Comparison of ENCODE assay signal across 30 cellular contexts in genomic region chr16:51596247-51596646, GRCh38.
"Had no signal": no experiment of that assay in that cellular context is flagged by ENCODE, and none has a peak within 500 bp of the region (broad histone marks: within the 10 kb centered on the region; RNA-seq: fewer than 3 reads in every experiment).

No MANE protein-coding gene starts in this region.

- H3K9me3 ChIP-seq: adrenal gland, body of pancreas, colonic mucosa, esophagus squamous epithelium, gastroesophageal sphincter had no signal

- H3K27ac ChIP-seq: adrenal gland, body of pancreas, cardiac muscle cell, colonic mucosa, epithelial cell of prostate, esophagus squamous epithelium, gastroesophageal sphincter, heart right ventricle had no signal

- H3K4me3 ChIP-seq: adrenal gland, body of pancreas, cardiac muscle cell, colonic mucosa, esophagus squamous epithelium, gastroesophageal sphincter, heart right ventricle had no signal

- H3K27me3 ChIP-seq: body of pancreas, cardiac muscle cell, colonic mucosa, gastroesophageal sphincter had no signal

- H3K36me3 ChIP-seq: adrenal gland, cardiac muscle cell, colonic mucosa, esophagus squamous epithelium, gastroesophageal sphincter, heart right ventricle had no signal

- ATAC-seq: activated CD8-positive, alpha-beta T cell treated with anti-CD3 and anti-CD28 coated beads for 36 hours; activated naive CD8-positive, alpha-beta T cell treated with anti-CD3 and anti-CD28 coated beads, Interleukin-2, amount 50 U/mL, for 24 hours; activated T-cell treated with anti-CD3 and anti-CD28 coated beads, Interleukin-2, amount 50 U/mL, for 4 hours; activated T-helper 17 cell treated with anti-CD3 and anti-CD28 coated beads, Interleukin-2, amount 50 U/mL, for 72 hours; body of pancreas; gastroesophageal sphincter; heart right ventricle had no signal

- FAIRE-seq: endometrium, endothelial cell of umbilical vein had no signal

- DNase-seq: activated CD4-positive, alpha-beta T cell treated with anti-CD3 and anti-CD28 coated beads for 1 hour; activated CD4-positive, alpha-beta T cell treated with anti-CD3 and anti-CD28 coated beads for 4 hours; activated CD4-positive, alpha-beta T cell treated with anti-CD3 and anti-CD28 coated beads, Interleukin-2, amount 10 ng/mL, durations not matched to agents 7 days and 5 days; activated CD4-positive, alpha-beta T cell treated with anti-CD3 and anti-CD28 coated beads, Interleukin-2, amount 50 U/mL, for 4 hours; activated CD8-positive, alpha-beta memory T cell treated with anti-CD3 and anti-CD28 coated beads for 24 hours; activated CD8-positive, alpha-beta T cell treated with anti-CD3 and anti-CD28 coated beads for 36 hours; activated effector memory CD4-positive, alpha-beta T cell treated with Interleukin-2 at 50 U/mL for 16 hours; activated gamma-delta T cell treated with Interleukin-2 at 50 U/mL for 16 hours; activated naive CD4-positive, alpha-beta T cell treated with anti-CD3 and anti-CD28 coated beads for 36 hours; activated naive CD8-positive, alpha-beta T cell treated with anti-CD3 and anti-CD28 coated beads for 36 hours; activated naive CD8-positive, alpha-beta T cell treated with anti-CD3 and anti-CD28 coated beads, Interleukin-2, amount 50 U/mL, for 24 hours; activated T-cell treated with anti-CD3 and anti-CD28 coated beads, Interleukin-2, amount 50 U/mL, for 4 hours; adrenal gland; amygdala; aorta; body of pancreas; central memory CD4-positive, alpha-beta T cell; cerebellar nuclear complex; colonic mucosa; effector CD8-positive, alpha-beta T cell; esophagus squamous epithelium; foreskin melanocyte; heart right ventricle; T-helper 2 cell had no signal

- H3K4me1 ChIP-seq: adrenal gland, colonic mucosa, gastroesophageal sphincter, heart right ventricle had no signal
